In the genomic region with DNA sequence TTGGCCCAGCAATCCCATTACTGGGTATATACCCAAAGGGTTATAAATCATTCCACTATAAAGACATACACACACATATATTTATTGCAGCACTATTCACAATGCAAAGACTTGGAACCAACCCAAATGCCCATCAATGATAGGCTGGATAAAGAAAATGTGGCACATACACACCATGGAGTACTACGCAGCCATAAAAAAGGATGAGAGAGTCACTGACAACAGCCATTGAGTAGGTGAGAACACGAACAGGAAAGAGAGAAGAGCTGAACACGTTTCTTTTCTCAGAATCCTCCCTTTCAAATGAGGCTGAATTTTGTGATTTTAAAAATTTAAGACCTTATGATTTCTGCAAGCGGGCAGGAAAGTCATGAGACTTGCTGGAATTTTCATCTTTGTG, we compare ENCODE assay signal across 29 cellular contexts.
"Had no signal": no experiment of that assay in that cellular context is flagged by ENCODE, and none has a peak within 500 bp of the region (broad histone marks: within the 10 kb centered on the region; RNA-seq: fewer than 3 reads in every experiment).

No MANE protein-coding gene starts in this region.

- H3K4me3 ChIP-seq: colonic mucosa, coronary artery, dorsolateral prefrontal cortex, esophagus muscularis mucosa, esophagus squamous epithelium, gastrocnemius medialis, gastroesophageal sphincter, heart left ventricle, heart right ventricle had no signal

- H3K27me3 ChIP-seq: colonic mucosa, dorsolateral prefrontal cortex, esophagus muscularis mucosa, esophagus squamous epithelium, gastrocnemius medialis, gastroesophageal sphincter, heart left ventricle, heart right ventricle had no signal

- ATAC-seq: effector memory CD8-positive, alpha-beta T cell; esophagus mucosa; foreskin keratinocyte; gastrocnemius medialis; gastroesophageal sphincter; heart left ventricle; heart right ventricle had no signal

- H3K9me3 Mint-ChIP-seq: effector memory CD8-positive, alpha-beta T cell had no signal

- H3K27ac Mint-ChIP-seq: dendritic cell treated with granulocyte-macrophage colony-stimulating factor and Interleukin-4, amounts not matched to agents 40 ng/mL and 50 ng/mL, for 4 days; effector memory CD8-positive, alpha-beta T cell; endodermal cell had no signal

- H3K27ac ChIP-seq: colonic mucosa, coronary artery, dorsolateral prefrontal cortex, epithelial cell of prostate, esophagus muscularis mucosa, esophagus squamous epithelium, foreskin keratinocyte, gastrocnemius medialis, gastroesophageal sphincter, heart left ventricle, heart right ventricle had no signal

- DNase-seq: colonic mucosa; cortex of kidney; dermis blood vessel endothelial cell; dorsolateral prefrontal cortex; effector CD4-positive, alpha-beta T cell; effector CD8-positive, alpha-beta T cell; effector memory CD4-positive, alpha-beta T cell; effector memory CD8-positive, alpha-beta T cell; endodermal cell; erythroblast; esophagus squamous epithelium; foreskin fibroblast; foreskin keratinocyte; foreskin melanocyte; gastrocnemius medialis; glutamatergic neuron; head of caudate nucleus; heart left ventricle; heart right ventricle had no signal

- H3K4me1 ChIP-seq: colonic mucosa, esophagus muscularis mucosa, gastrocnemius medialis, gastroesophageal sphincter had no signal

- H3K27me3 Mint-ChIP-seq: effector memory CD8-positive, alpha-beta T cell had no signal

- H3K4me1 Mint-ChIP-seq: endodermal cell had no signal

- FAIRE-seq: colon, endometrium, endothelial cell of umbilical vein, frontal cortex had no signal

- H3K4me3 Mint-ChIP-seq: dendritic cell treated with granulocyte-macrophage colony-stimulating factor and Interleukin-4, amounts not matched to agents 40 ng/mL and 50 ng/mL, for 4 days; effector memory CD8-positive, alpha-beta T cell; endodermal cell had no signal

- H3K9me3 ChIP-seq: colonic mucosa, esophagus muscularis mucosa, esophagus squamous epithelium, gastrocnemius medialis, gastroesophageal sphincter had no signal

- H3K36me3 ChIP-seq: colonic mucosa, esophagus muscularis mucosa, esophagus squamous epithelium, gastrocnemius medialis, gastroesophageal sphincter, heart left ventricle, heart right ventricle had no signal
